Comparison of ENCODE assay signal across 10 cellular contexts in genomic region chr22:46770151-46770641, GRCh38. TPM values are rescaled to one million over a fixed set of nuclear protein-coding genes. Genes with fewer than 3 reads are reported as not detected.
DNase-seq lines count a peak whose midpoint lies in the region; ATAC-seq and TF ChIP-seq lines count a peak whose summit lies in the region.
"Had no signal": no experiment of that assay in that cellular context is flagged by ENCODE, and none has a peak within 500 bp of the region (broad histone marks: within the 10 kb centered on the region; RNA-seq: fewer than 3 reads in every experiment).

No MANE protein-coding gene starts in this region.

- peak overlapping the region; percentile 24 to 59 (median 59) for H3K4me3 Mint-ChIP-seq in T-cell
- H3K4me3 Mint-ChIP-seq in activated CD8-positive, alpha-beta memory T cell treated with anti-CD3 and anti-CD28 coated beads, Interleukin-2, amount 10 ng/mL, durations not matched to agents 7 days and 5 days, result no peak overlapping the region
- H3K4me3 Mint-ChIP-seq: HFFc6 had no signal

- POLR2A ChIA-PET in T-cell (lab: Charles Lee), result no interaction called here

- no peaks in the 10 kb centered on the region for H3K27me3 Mint-ChIP-seq in T-cell
- no peaks in the 10 kb centered on the region for H3K27me3 Mint-ChIP-seq in activated CD8-positive, alpha-beta memory T cell treated with anti-CD3 and anti-CD28 coated beads, Interleukin-2, amount 10 ng/mL, durations not matched to agents 7 days and 5 days

- H3K4me3 ChIP-seq in DOHH2 (ENCODE audit: low read length) (peak overlapping the region; percentile 76), rectal smooth muscle tissue (ENCODE audit: low read length) (no peak overlapping the region)

- peaks cover 70% of the 10 kb centered on the region for H3K79me2 ChIP-seq in DOHH2 (ENCODE audit: control insufficient read depth, low read length)

- TF ChIP-seq CTCF in DOHH2 (IDR thresholded peaks at IDR 0.05; ENCODE audit: low read depth, low read length, poor library complexity, severe bottlenecking), result no peak

- peak overlapping the region; percentile 86 for H3K4me2 ChIP-seq in DOHH2 (ENCODE audit: low read length)

- no peaks in the 10 kb centered on the region for H3K9me3 ChIP-seq in DOHH2 (ENCODE audit: control insufficient read depth, insufficient read depth, low read length)

- no peaks in the 10 kb centered on the region for H3K9me2 ChIP-seq in DOHH2 (replicated peaks; ENCODE audit: control insufficient read depth, low read length)

- H3K4me1 Mint-ChIP-seq in T-cell, result peaks cover 70 to 77% (median 73%) of the 10 kb centered on the region in 3 donors
- peaks cover 46% of the 10 kb centered on the region for H3K4me1 Mint-ChIP-seq in activated CD8-positive, alpha-beta memory T cell treated with anti-CD3 and anti-CD28 coated beads, Interleukin-2, amount 10 ng/mL, durations not matched to agents 7 days and 5 days

- peak overlapping the region; percentile 94 to 95 for H3K27ac Mint-ChIP-seq in T-cell
- no peak overlapping the region for H3K27ac Mint-ChIP-seq in activated CD8-positive, alpha-beta memory T cell treated with anti-CD3 and anti-CD28 coated beads, Interleukin-2, amount 10 ng/mL, durations not matched to agents 7 days and 5 days
- H3K27ac Mint-ChIP-seq: HFFc6 had no signal

- intact Hi-C loops in cardiac septum (cut with DNase I), result no loop called here

- peak overlapping the region; percentile 96 for H3K27ac ChIP-seq in DOHH2 (ENCODE audit: low read depth, low read length)
- peak overlapping the region; percentile 25 for H3K27ac ChIP-seq in rectal smooth muscle tissue (ENCODE audit: low read depth, low read length)

- peaks cover 7% of the 10 kb centered on the region for H3K36me3 Mint-ChIP-seq in T-cell
- peaks cover 10% of the 10 kb centered on the region for H3K36me3 Mint-ChIP-seq in activated CD8-positive, alpha-beta memory T cell treated with anti-CD3 and anti-CD28 coated beads, Interleukin-2, amount 10 ng/mL, durations not matched to agents 7 days and 5 days

- H3K9ac ChIP-seq in rectal smooth muscle tissue (ENCODE audit: low read length), result no peak overlapping the region

- H3F3A ChIP-seq in DOHH2 (ENCODE audit: control insufficient read depth, insufficient read depth), result peaks cover 65% of the 10 kb centered on the region

- ATAC-seq in T-cell (replicated peaks in 1 of 4) (no peak), GM19023 (IDR thresholded peaks at IDR 0.05; ENCODE audit: unreplicated experiment) (no peak), HG02970 (IDR thresholded peaks at IDR 0.05; ENCODE audit: low FRiP score, unreplicated experiment) (no peak)
- ATAC-seq in activated CD8-positive, alpha-beta memory T cell treated with anti-CD3 and anti-CD28 coated beads, Interleukin-2, amount 10 ng/mL, durations not matched to agents 7 days and 5 days, result no peak

- H3K36me3 ChIP-seq in DOHH2 (ENCODE audit: control insufficient read depth, low read length) (peaks cover 46% of the 10 kb centered on the region), rectal smooth muscle tissue (ENCODE audit: control insufficient read depth, insufficient read depth, low read length) (no peaks in the 10 kb centered on the region)

- H3K27me3 ChIP-seq in DOHH2 (ENCODE audit: control insufficient read depth, low read length) (no peaks in the 10 kb centered on the region), rectal smooth muscle tissue (ENCODE audit: control insufficient read depth, insufficient read depth, low read length) (no peaks in the 10 kb centered on the region)

- DNase-seq in T-cell (no peak), cardiac septum (ENCODE audit: low spot score) (peak; percentile 67), D341Med (ENCODE audit: low spot score) (no peak)
- DNase-seq in activated CD8-positive, alpha-beta memory T cell treated with anti-CD3 and anti-CD28 coated beads, Interleukin-2, amount 10 ng/mL, durations not matched to agents 7 days and 5 days, result no peak
- DNase-seq: HFFc6, NCI-H2107 had no signal

- H4K20me1 ChIP-seq in DOHH2 (ENCODE audit: control insufficient read depth, insufficient read depth, low read depth, low read length), result no peaks in the 10 kb centered on the region

- no peaks in the 10 kb centered on the region for H3K9me3 Mint-ChIP-seq in T-cell
- H3K9me3 Mint-ChIP-seq in activated CD8-positive, alpha-beta memory T cell treated with anti-CD3 and anti-CD28 coated beads, Interleukin-2, amount 10 ng/mL, durations not matched to agents 7 days and 5 days (ENCODE audit: low read depth), result no peaks in the 10 kb centered on the region
- H3K9me3 Mint-ChIP-seq: HFFc6 had no signal

- CTCF ChIA-PET in T-cell (lab: Charles Lee), result interaction anchor here in 1 of 2 donors (0.6 kb wide), 1 partner anchor 109 kb away, joined by 3 read pairs; no protein-coding TSS in a partner anchor
- CTCF ChIA-PET in activated CD8-positive, alpha-beta memory T cell treated with anti-CD3 and anti-CD28 coated beads, Interleukin-2, amount 10 ng/mL, durations not matched to agents 7 days and 5 days (lab: Charles Lee), result interaction anchor here (0.9 to 2.7 kb wide), 3 partner anchors 12 to 34 kb away, joined by 3 to 12 read pairs (median 3); no protein-coding TSS in a partner anchor

- H3K4me1 ChIP-seq in DOHH2 (ENCODE audit: control insufficient read depth, low read length) (peaks cover 91% of the 10 kb centered on the region), rectal smooth muscle tissue (ENCODE audit: control insufficient read depth, insufficient read depth, low read length) (peaks cover 3% of the 10 kb centered on the region)

RNA-seq across cellular contexts. Expression of gene TBC1D22A, which starts 7.7 kb away (rescaled TPM):
- total RNA-seq in T-cell, result 10 to 100 TPM; 38.3 to 67.8 (median 57.7) TPM
- 20.1 TPM for total RNA-seq in cardiac septum
- 10 to 100 TPM; 32.6 to 44.9 TPM for total RNA-seq in activated CD8-positive, alpha-beta memory T cell treated with anti-CD3 and anti-CD28 coated beads, Interleukin-2, amount 10 ng/mL, durations not matched to agents 7 days and 5 days

RNA-seq across cellular contexts. Expression of gene CERK, which starts 32.1 kb away (rescaled TPM):
- 100 to 1,000 TPM in 3 of 5 donors, 10 to 100 TPM in 2; 77.4 to 155 (median 125) TPM for total RNA-seq in T-cell
- 60.0 TPM for total RNA-seq in cardiac septum
- 10 to 100 TPM; 53.3 to 59.7 TPM for total RNA-seq in activated CD8-positive, alpha-beta memory T cell treated with anti-CD3 and anti-CD28 coated beads, Interleukin-2, amount 10 ng/mL, durations not matched to agents 7 days and 5 days
